In the genomic region with DNA sequence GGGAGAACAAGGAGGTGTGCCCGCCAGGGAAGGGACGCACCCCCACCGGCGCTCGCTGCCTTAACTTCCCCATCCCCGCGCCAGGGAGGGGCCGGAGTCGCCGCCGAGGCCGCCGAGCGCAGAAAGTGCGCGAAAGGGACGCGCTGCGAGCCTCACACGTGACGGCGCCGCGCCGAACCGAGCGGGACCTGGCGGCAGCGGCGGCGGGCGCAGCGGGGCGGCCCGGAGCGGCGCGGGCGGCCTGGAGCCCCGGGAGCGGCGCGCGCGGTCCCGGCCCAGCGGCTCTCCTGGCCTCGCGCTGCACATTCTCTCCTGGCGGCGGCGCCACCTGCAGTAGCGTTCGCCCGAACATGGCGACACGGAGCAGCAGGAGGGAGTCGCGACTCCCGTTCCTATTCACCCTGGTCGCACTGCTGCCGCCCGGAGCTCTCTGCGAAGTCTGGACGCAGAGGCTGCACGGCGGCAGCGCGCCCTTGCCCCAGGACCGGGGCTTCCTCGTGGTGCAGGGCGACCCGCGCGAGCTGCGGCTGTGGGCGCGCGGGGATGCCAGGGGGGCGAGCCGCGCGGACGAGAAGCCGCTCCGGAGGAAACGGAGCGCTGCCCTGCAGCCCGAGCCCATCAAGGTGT, we compare ENCODE assay signal across 8 cellular contexts. TPM values are rescaled to one million over a fixed set of nuclear protein-coding genes. Genes with fewer than 3 reads are reported as not detected.
DNase-seq lines count a peak whose midpoint lies in the region; ATAC-seq and TF ChIP-seq lines count a peak whose summit lies in the region.

A gene with protein sequence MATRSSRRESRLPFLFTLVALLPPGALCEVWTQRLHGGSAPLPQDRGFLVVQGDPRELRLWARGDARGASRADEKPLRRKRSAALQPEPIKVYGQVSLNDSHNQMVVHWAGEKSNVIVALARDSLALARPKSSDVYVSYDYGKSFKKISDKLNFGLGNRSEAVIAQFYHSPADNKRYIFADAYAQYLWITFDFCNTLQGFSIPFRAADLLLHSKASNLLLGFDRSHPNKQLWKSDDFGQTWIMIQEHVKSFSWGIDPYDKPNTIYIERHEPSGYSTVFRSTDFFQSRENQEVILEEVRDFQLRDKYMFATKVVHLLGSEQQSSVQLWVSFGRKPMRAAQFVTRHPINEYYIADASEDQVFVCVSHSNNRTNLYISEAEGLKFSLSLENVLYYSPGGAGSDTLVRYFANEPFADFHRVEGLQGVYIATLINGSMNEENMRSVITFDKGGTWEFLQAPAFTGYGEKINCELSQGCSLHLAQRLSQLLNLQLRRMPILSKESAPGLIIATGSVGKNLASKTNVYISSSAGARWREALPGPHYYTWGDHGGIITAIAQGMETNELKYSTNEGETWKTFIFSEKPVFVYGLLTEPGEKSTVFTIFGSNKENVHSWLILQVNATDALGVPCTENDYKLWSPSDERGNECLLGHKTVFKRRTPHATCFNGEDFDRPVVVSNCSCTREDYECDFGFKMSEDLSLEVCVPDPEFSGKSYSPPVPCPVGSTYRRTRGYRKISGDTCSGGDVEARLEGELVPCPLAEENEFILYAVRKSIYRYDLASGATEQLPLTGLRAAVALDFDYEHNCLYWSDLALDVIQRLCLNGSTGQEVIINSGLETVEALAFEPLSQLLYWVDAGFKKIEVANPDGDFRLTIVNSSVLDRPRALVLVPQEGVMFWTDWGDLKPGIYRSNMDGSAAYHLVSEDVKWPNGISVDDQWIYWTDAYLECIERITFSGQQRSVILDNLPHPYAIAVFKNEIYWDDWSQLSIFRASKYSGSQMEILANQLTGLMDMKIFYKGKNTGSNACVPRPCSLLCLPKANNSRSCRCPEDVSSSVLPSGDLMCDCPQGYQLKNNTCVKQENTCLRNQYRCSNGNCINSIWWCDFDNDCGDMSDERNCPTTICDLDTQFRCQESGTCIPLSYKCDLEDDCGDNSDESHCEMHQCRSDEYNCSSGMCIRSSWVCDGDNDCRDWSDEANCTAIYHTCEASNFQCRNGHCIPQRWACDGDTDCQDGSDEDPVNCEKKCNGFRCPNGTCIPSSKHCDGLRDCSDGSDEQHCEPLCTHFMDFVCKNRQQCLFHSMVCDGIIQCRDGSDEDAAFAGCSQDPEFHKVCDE (N-terminal part only) (plus strand): TSS at position 333 of the 627 bp plus-strand sequence. CDS start 18 bp downstream, at position 351.

- no peaks in the 10 kb centered on the region for H3K9me2 ChIP-seq in hepatocyte (replicated peaks; ENCODE audit: insufficient read depth)

- peak within 1 kb of the TSS; percentile 91 to 94 (median 93) for H3K4me3 Mint-ChIP-seq in IgD-negative memory B cell

- H3K9me3 ChIP-seq in ascending aorta = no peaks in the 10 kb centered on the region
- no peaks in the 10 kb centered on the region for H3K9me3 ChIP-seq in hepatocyte (ENCODE audit: low read depth)

- peaks cover 0 to 9% of the 10 kb centered on the region in 2 donors for H3K4me1 ChIP-seq in ascending aorta
- H3K4me1 ChIP-seq in hepatocyte (ENCODE audit: insufficient read depth) = no peaks in the 10 kb centered on the region

- under 1% methylated on average over 79 of the region's 89 CpGs for WGBS in hepatocyte (ENCODE audit: low lambda C conversion rate, missing lambda C conversion rate)

- peak within 1 kb of the TSS; percentile 89 for H3K4me2 ChIP-seq in hepatocyte

- peak within 1 kb of the TSS; percentile 89 to 96 (median 89) for H3K27ac Mint-ChIP-seq in IgD-negative memory B cell

- intact Hi-C loops in ascending aorta (cut with DNase I) = loop anchor here (1.0 to 5.0 kb wide), 3 partner anchors 12 to 140 kb away; no protein-coding TSS in a partner anchor

- TF ChIP-seq CTCF in ascending aorta (IDR thresholded peaks at IDR 0.05) = peak; percentile 58 to 77 (median 73)
- peak; percentile 67 for TF ChIP-seq CTCF in hepatocyte (IDR thresholded peaks at IDR 0.05; ENCODE audit: poor library complexity)

- H3K79me2 ChIP-seq in hepatocyte = peaks cover 40% of the 10 kb centered on the region

- no peaks in the 10 kb centered on the region for H4K20me1 ChIP-seq in hepatocyte (ENCODE audit: insufficient read depth, poor library complexity, severe bottlenecking)

- DNase-seq in DMS 273 treated with DMSO at 0.1 percent for 48 hours (lab: John Stamatoyannopoulos, UW) (peak; percentile 9), T follicular helper cell (ENCODE audit: low read depth) (peak; percentile 66), ascending aorta (ENCODE audit: low spot score in 2 of 2) (peak in 1 of 2 donors; percentile 86), hepatocyte (ENCODE audit: low spot score) (peak; percentile 93), retina (peak; percentile 88)

- peaks cover 19% of the 10 kb centered on the region for H3K27me3 Mint-ChIP-seq in IgD-negative memory B cell

- H3K4me3 ChIP-seq in ascending aorta = peak within 1 kb of the TSS; percentile 74 to 88
- H3K4me3 ChIP-seq in hepatocyte = peak within 1 kb of the TSS; percentile 92

- no peaks in the 10 kb centered on the region for H3K36me3 ChIP-seq in ascending aorta
- no peaks in the 10 kb centered on the region for H3K36me3 ChIP-seq in hepatocyte (replicated peaks; ENCODE audit: insufficient read depth, low read depth)

- H3K9me3 Mint-ChIP-seq in IgD-negative memory B cell = no peaks in the 10 kb centered on the region

- H3K27ac ChIP-seq in ascending aorta (peak within 1 kb of the TSS in 1 of 2 donors; percentile 32), hepatocyte (peak within 1 kb of the TSS; percentile 92)

- H3K27me3 ChIP-seq in ascending aorta (no peaks in the 10 kb centered on the region), hepatocyte (no peaks in the 10 kb centered on the region)

- ATAC-seq in GM21390 (IDR thresholded peaks at IDR 0.05; ENCODE audit: unreplicated experiment) = peak; percentile 57
- no peak for ATAC-seq in HG03457 (IDR thresholded peaks at IDR 0.05; ENCODE audit: unreplicated experiment)

- H2AFZ ChIP-seq in hepatocyte = peak within 1 kb of the TSS; percentile 82

- peaks cover 1% of the 10 kb centered on the region for H3K36me3 Mint-ChIP-seq in IgD-negative memory B cell

- peaks cover 23 to 59% (median 42%) of the 10 kb centered on the region in 3 donors for H3K4me1 Mint-ChIP-seq in IgD-negative memory B cell

RNA-seq across cellular contexts. Expression of the gene that starts here (rescaled TPM):
- polyA plus RNA-seq in IgD-negative memory B cell (25.8 TPM), hepatocyte (13.5 and 14.9 TPM in 2 replicates)
- total RNA-seq in ascending aorta (10.5 TPM), hepatocyte (26.5 and 29.2 TPM in 2 replicates)
